25 cellular contexts compared by ENCODE assay signal in the genomic region with DNA sequence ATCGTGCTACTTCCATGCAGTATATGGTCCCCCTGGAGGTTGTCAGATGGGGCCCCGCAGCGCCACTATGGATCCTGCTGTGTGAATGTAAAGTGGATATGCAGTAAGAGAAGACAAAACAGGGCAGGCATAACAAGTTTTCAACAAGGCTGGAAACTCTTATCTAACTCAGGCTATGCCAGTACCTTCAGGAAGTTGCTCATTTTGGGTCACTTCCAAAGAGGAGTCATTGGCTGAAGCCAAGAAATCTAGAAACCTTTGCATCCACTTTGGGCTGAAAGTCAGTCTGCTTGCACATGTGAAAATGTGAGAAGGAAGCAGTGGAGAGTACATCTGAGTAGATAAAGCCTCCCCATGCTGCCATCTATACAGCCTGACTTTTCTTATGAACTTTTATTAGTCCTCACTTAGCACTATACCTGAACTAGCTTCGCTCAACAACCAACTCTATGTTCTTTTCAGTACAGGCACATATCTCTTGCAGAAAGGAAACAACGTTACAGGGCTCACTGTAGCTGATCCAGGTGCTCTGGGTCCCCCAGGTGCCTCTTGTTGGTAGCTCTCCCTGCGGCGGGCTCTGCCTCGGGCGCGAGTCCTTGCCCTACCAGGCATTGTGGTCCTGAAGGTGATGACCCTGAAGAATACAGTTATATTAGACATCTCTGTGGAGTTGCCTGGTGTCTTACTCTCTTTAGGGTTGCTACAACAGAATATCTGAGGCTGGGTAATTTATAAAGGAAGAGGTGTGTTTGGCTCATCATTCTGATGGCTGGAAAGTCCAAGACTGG. TPM values are rescaled to one million over a fixed set of nuclear protein-coding genes. Genes with fewer than 3 reads are reported as not detected.
"Had no signal": no experiment of that assay in that cellular context is flagged by ENCODE, and none has a peak within 500 bp of the region (broad histone marks: within the 10 kb centered on the region; RNA-seq: fewer than 3 reads in every experiment).

No MANE protein-coding gene starts in this region.

- H3K4me1 Mint-ChIP-seq: activated CD4-positive, alpha-beta memory T cell treated with anti-CD3 and anti-CD28 coated beads, Interleukin-2, amount 10 ng/mL, durations not matched to agents 7 days and 5 days; activated CD4-positive, alpha-beta T cell treated with anti-CD3 and anti-CD28 coated beads, Interleukin-2, amount 10 ng/mL, durations not matched to agents 24 days and 14 days; stimulated activated naive CD8-positive, alpha-beta T cell treated with anti-CD3 and anti-CD28 coated beads, Interleukin-15, amount 100 ng/mL, for 72 hours had no signal

- H3K4me3 Mint-ChIP-seq: activated CD4-positive, alpha-beta memory T cell treated with anti-CD3 and anti-CD28 coated beads, Interleukin-2, amount 10 ng/mL, durations not matched to agents 7 days and 5 days; activated CD4-positive, alpha-beta T cell treated with anti-CD3 and anti-CD28 coated beads, Interleukin-2, amount 10 ng/mL, durations not matched to agents 24 days and 14 days; activated T-helper 1 cell treated with anti-CD3 and anti-CD28 coated beads, Interleukin-12 subunit alpha, Interleukin-12 subunit beta, Interleukin-2, Interleukin-4 antibody, amounts not matched to agents 30 ng/mL and 10 ng/mL and 1 ng/mL, durations not matched to agents 14 hours and 24 hours and 36 hours; nephron; stimulated activated naive CD8-positive, alpha-beta T cell treated with anti-CD3 and anti-CD28 coated beads, Interleukin-15, amount 100 ng/mL, for 72 hours had no signal

- DNase-seq: activated CD4-positive, alpha-beta memory T cell treated with anti-CD3 and anti-CD28 coated beads, Interleukin-2, amount 10 ng/mL, durations not matched to agents 7 days and 5 days; activated CD4-positive, alpha-beta T cell treated with anti-CD3 and anti-CD28 coated beads, Interleukin-2, amount 10 ng/mL, durations not matched to agents 24 days and 14 days; activated gamma-delta T cell; activated naive CD4-positive, alpha-beta T cell treated with anti-CD3 and anti-CD28 coated beads, Interleukin-2, amount 50 U/mL, for 16 hours; cortex of kidney; gastrocnemius medialis; hippocampal formation; left ventricle myocardium superior; mammary epithelial cell; midbrain; right lobe of liver; stimulated activated CD4-positive, alpha-beta T cell treated with anti-CD3 and anti-CD28 coated beads, Interleukin-1b, Interleukin-23, amount 100 ng/mL, for 48 hours; stimulated activated naive CD8-positive, alpha-beta T cell treated with anti-CD3 and anti-CD28 coated beads, Interleukin-15, amount 100 ng/mL, for 72 hours; T-helper 9 cell had no signal

- H3K9me3 Mint-ChIP-seq: activated CD4-positive, alpha-beta memory T cell treated with anti-CD3 and anti-CD28 coated beads, Interleukin-2, amount 10 ng/mL, durations not matched to agents 7 days and 5 days; activated CD4-positive, alpha-beta T cell treated with anti-CD3 and anti-CD28 coated beads, Interleukin-2, amount 10 ng/mL, durations not matched to agents 24 days and 14 days; activated T-helper 1 cell treated with anti-CD3 and anti-CD28 coated beads, Interleukin-12 subunit alpha, Interleukin-12 subunit beta, Interleukin-2, Interleukin-4 antibody, amounts not matched to agents 30 ng/mL and 10 ng/mL and 1 ng/mL, durations not matched to agents 14 hours and 24 hours and 36 hours; nephron; stimulated activated naive CD8-positive, alpha-beta T cell treated with anti-CD3 and anti-CD28 coated beads, Interleukin-15, amount 100 ng/mL, for 72 hours had no signal

- H3K27ac Mint-ChIP-seq: activated CD4-positive, alpha-beta memory T cell treated with anti-CD3 and anti-CD28 coated beads, Interleukin-2, amount 10 ng/mL, durations not matched to agents 7 days and 5 days; activated CD4-positive, alpha-beta T cell treated with anti-CD3 and anti-CD28 coated beads, Interleukin-2, amount 10 ng/mL, durations not matched to agents 24 days and 14 days; activated T-helper 1 cell treated with anti-CD3 and anti-CD28 coated beads, Interleukin-12 subunit alpha, Interleukin-12 subunit beta, Interleukin-2, Interleukin-4 antibody, amounts not matched to agents 30 ng/mL and 10 ng/mL and 1 ng/mL, durations not matched to agents 14 hours and 24 hours and 36 hours; nephron; stimulated activated naive CD8-positive, alpha-beta T cell treated with anti-CD3 and anti-CD28 coated beads, Interleukin-15, amount 100 ng/mL, for 72 hours had no signal

- H3K27me3 ChIP-seq: ascending aorta, right lobe of liver had no signal

- FAIRE-seq: endometrium had no signal

- ATAC-seq: activated CD4-positive, CD25-positive, alpha-beta regulatory T cell treated with anti-CD3 and anti-CD28 coated beads, Interleukin-2, amount 50 U/mL, for 24 hours; gastrocnemius medialis; left ventricle myocardium superior; stimulated activated naive CD8-positive, alpha-beta T cell treated with anti-CD3 and anti-CD28 coated beads, Interleukin-15, amount 100 ng/mL, for 72 hours had no signal

- H3K36me3 ChIP-seq: ascending aorta, gastrocnemius medialis, neutrophil, right lobe of liver, suprapubic skin, tibial nerve had no signal

- H3K4me3 ChIP-seq: ascending aorta, gastrocnemius medialis, right lobe of liver, skin epidermis, suprapubic skin, tibial nerve had no signal

RNA-seq across cellular contexts. Expression of gene PIWIL3, which starts 12.4 kb away (rescaled TPM):
- total RNA-seq: activated CD4-positive, alpha-beta memory T cell treated with anti-CD3 and anti-CD28 coated beads, Interleukin-2, amount 10 ng/mL, durations not matched to agents 7 days and 5 days; activated CD4-positive, alpha-beta T cell treated with anti-CD3 and anti-CD28 coated beads, Interleukin-2, amount 10 ng/mL, durations not matched to agents 24 days and 14 days; activated T-helper 1 cell treated with anti-CD3 and anti-CD28 coated beads, Interleukin-12 subunit alpha, Interleukin-12 subunit beta, Interleukin-2, Interleukin-4 antibody, amounts not matched to agents 30 ng/mL and 10 ng/mL and 1 ng/mL, durations not matched to agents 14 hours and 24 hours and 36 hours; ascending aorta; gastrocnemius medialis; left ventricle myocardium superior; mammary epithelial cell; right lobe of liver; suprapubic skin; T-helper 1 cell treated with Interleukin-12 subunit alpha and Interleukin-12 subunit beta and Interleukin-4 antibody, amounts not matched to agents 30 ng/mL and 1 ng/mL, for 36 hours; tibial nerve; urinary bladder had no signal

RNA-seq across cellular contexts. Expression of gene SGSM1, which starts 43.9 kb away (rescaled TPM):
- total RNA-seq: mammary epithelial cell had no signal
